Comparison of ENCODE assay signal across 17 cellular contexts in genomic region chr17:47860396-47860795, GRCh38. TPM values are rescaled to one million over a fixed set of nuclear protein-coding genes. Genes with fewer than 3 reads are reported as not detected.
A peak's percentile ranks its signal among the peaks of the same experiment; 100 is the strongest.
DNase-seq lines count a peak whose midpoint lies in the region; ATAC-seq and TF ChIP-seq lines count a peak whose summit lies in the region.
"Had no signal": no experiment of that assay in that cellular context is flagged by ENCODE, and none has a peak within 500 bp of the region (broad histone marks: within the 10 kb centered on the region; RNA-seq: fewer than 3 reads in every experiment).

No MANE protein-coding gene starts in this region.

- H3K27me3 Mint-ChIP-seq in chondrocyte (ENCODE audit: low read depth): peaks cover 10% of the 10 kb centered on the region
- peaks cover 25% of the 10 kb centered on the region for H3K27me3 Mint-ChIP-seq in nephron progenitor cell (ENCODE audit: low read depth, poor library complexity)

- no peak overlapping the region for H3K56ac ChIP-seq in IMR-90 (ENCODE audit: extremely low read depth, insufficient read depth, low read length)

- H2AK9ac ChIP-seq in IMR-90 (replicated peaks; ENCODE audit: low read depth, low read length, poor library complexity): no peak overlapping the region

- peaks cover 3% of the 10 kb centered on the region; the same call in 1 of the 2 replicates for H3K9me3 ChIP-seq in IMR-90 (ENCODE audit: control insufficient read depth, insufficient read depth, low read length)
- H3K9me3 ChIP-seq: BE2C, BLaER1 had no signal

- no peak for ATAC-seq in IMR-90 (ENCODE audit: low read depth)
- ATAC-seq in GM21576 (IDR thresholded peaks at IDR 0.05; ENCODE audit: unreplicated experiment): no peak

- H3K4me1 Mint-ChIP-seq in chondrocyte (ENCODE audit: low read depth) (peaks cover 16% of the 10 kb centered on the region), nephron progenitor cell (peaks cover 82% of the 10 kb centered on the region)

- peaks cover 8% of the 10 kb centered on the region for H3K4me1 ChIP-seq in IMR-90 (ENCODE audit: control insufficient read depth, insufficient read depth, low read length)
- H3K4me1 ChIP-seq: BE2C, BLaER1 had no signal

- H2AK5ac ChIP-seq in IMR-90 (ENCODE audit: low read depth, low read length): no peak overlapping the region

- H3K4me3 Mint-ChIP-seq in chondrocyte (ENCODE audit: unreplicated experiment) (no peak overlapping the region), nephron progenitor cell (peak overlapping the region; percentile 31)
- H3K4me3 Mint-ChIP-seq: CD14-positive monocyte; CD4-positive, alpha-beta memory T cell; CD4-positive, CD25-positive, alpha-beta regulatory T cell; CD8-positive, alpha-beta memory T cell had no signal

- no peak for TF ChIP-seq RAD21 in IMR-90 (IDR thresholded peaks at IDR 0.05; ENCODE audit: low read length)

- 100% methylated on average over 1 of the region's 5 CpGs; no CpG with 5 or more reads in 1 of the 2 experiments for WGBS in IMR-90 (ENCODE audit: extremely low coverage in 2 of 2, insufficient read length in 1 of 2), 2 experiments

- no peak overlapping the region for H4K8ac ChIP-seq in IMR-90 (ENCODE audit: low read depth in 2 of 2, low read length in 2 of 2)

- H3K27ac Mint-ChIP-seq in chondrocyte (ENCODE audit: unreplicated experiment) (no peak overlapping the region), nephron progenitor cell (no peak overlapping the region)
- H3K27ac Mint-ChIP-seq: CD14-positive monocyte; CD8-positive, alpha-beta memory T cell had no signal

- intact Hi-C loops in IMR-90 (cut with micrococcal nuclease): no loop called here

- H4K5ac ChIP-seq in IMR-90 (ENCODE audit: low read depth, low read length): no peak overlapping the region

- CTCF ChIA-PET in IMR-90 (lab: Yijun Ruan, JAX): no interaction called here

- H2BK120ac ChIP-seq in IMR-90 (ENCODE audit: low read depth, low read length): no peak overlapping the region

- H3K18ac ChIP-seq in IMR-90 (ENCODE audit: low read depth, low read length): no peak overlapping the region

- peaks cover 3% of the 10 kb centered on the region for H3K9me3 Mint-ChIP-seq in chondrocyte (ENCODE audit: low read depth)
- no peaks in the 10 kb centered on the region for H3K9me3 Mint-ChIP-seq in nephron progenitor cell
- H3K9me3 Mint-ChIP-seq: CD4-positive, alpha-beta memory T cell; CD8-positive, alpha-beta memory T cell had no signal

- H2AFZ ChIP-seq in IMR-90 (replicated peaks; ENCODE audit: low read length, poor library complexity): no peak overlapping the region

- no peak for TF ChIP-seq CTCF in IMR-90 (conservative IDR thresholded peaks at IDR 0.05; ENCODE audit: low read depth, low read length)
- no peak for TF ChIP-seq CTCF in chondrocyte (IDR thresholded peaks at IDR 0.05)
- TF ChIP-seq CTCF in nephron progenitor cell (IDR thresholded peaks at IDR 0.05): no peak

- peaks cover 5% of the 10 kb centered on the region for H3K9me1 ChIP-seq in IMR-90 (ENCODE audit: insufficient read depth, low read length)

- in situ Hi-C loops in IMR-90 (cut with MboI; ENCODE audit: low sequenced_read_pairs): no loop called here

- POLR2A ChIA-PET in IMR-90 (lab: Charles Lee; ENCODE audit: unreplicated experiment): no interaction called here

- no peak overlapping the region for H2BK20ac ChIP-seq in IMR-90 (ENCODE audit: low read depth, low read length)

- H3K79me1 ChIP-seq in IMR-90 (ENCODE audit: low read depth in 1 of 2, low read length in 2 of 2): no peaks in the 10 kb centered on the region

- no peak overlapping the region for H3K9ac ChIP-seq in IMR-90 (ENCODE audit: low read depth, low read length)
- H3K9ac ChIP-seq: BLaER1 had no signal

- dilution Hi-C loops in IMR-90 (cut with HindIII; ENCODE audit: low sequenced_read_pairs, unreplicated experiment): no loop called here

- H3K4me3 ChIP-seq in IMR-90 (ENCODE audit: insufficient read depth, low read depth, low read length): no peak overlapping the region
- H3K4me3 ChIP-seq: BLaER1 had no signal

- H3K4me2 ChIP-seq in IMR-90 (ENCODE audit: low read depth, low read length): no peak overlapping the region
- H3K4me2 ChIP-seq: BLaER1 had no signal

- H3K36me3 Mint-ChIP-seq in chondrocyte (ENCODE audit: low read depth) (peaks cover 3% of the 10 kb centered on the region), nephron progenitor cell (ENCODE audit: low read depth) (no peaks in the 10 kb centered on the region)
- H3K36me3 Mint-ChIP-seq: CD14-positive monocyte; CD4-positive, alpha-beta memory T cell; CD4-positive, CD25-positive, alpha-beta regulatory T cell had no signal

- H3K4ac ChIP-seq in IMR-90 (ENCODE audit: low read depth, low read length): no peak overlapping the region

- no peak overlapping the region for H3K23ac ChIP-seq in IMR-90 (ENCODE audit: low read depth, low read length)

- H2BK15ac ChIP-seq in IMR-90 (ENCODE audit: low read depth, low read length): no peak overlapping the region

- TF ChIP-seq POLR2A in IMR-90 (IDR thresholded peaks at IDR 0.05; ENCODE audit: low read depth, low read length): no peak

- DNase-seq in IMR-90: no peak
- DNase-seq in chondrocyte (ENCODE audit: low spot score): peak; percentile 67
- peak; percentile 74 for DNase-seq in nephron progenitor cell
- DNase-seq in NCI-H2029 (lab: John Stamatoyannopoulos, UW): no peak
- DNase-seq: 8988T; ACHN; BE2C; C1 segment of cervical spinal cord; CD4-positive, alpha-beta memory T cell; CD4-positive, CD25-positive, alpha-beta regulatory T cell; CD8-positive, alpha-beta memory T cell; COR-L47; DMS79 treated with DMSO at 0.1 percent for 48 hours; GF-D8 had no signal

- no TSS peak for BruUV-seq in IMR-90 (replicated peaks; lab: Mats Ljungman, UMichigan)

- H3K27me3 ChIP-seq in IMR-90 (ENCODE audit: control insufficient read depth, insufficient read depth, low read length): peaks cover 20% of the 10 kb centered on the region

- H3K27ac ChIP-seq in IMR-90 (ENCODE audit: insufficient read depth, low read length): no peak overlapping the region
- H3K27ac ChIP-seq: BLaER1 had no signal

- no peaks in the 10 kb centered on the region for H3K36me3 ChIP-seq in IMR-90 (ENCODE audit: control insufficient read depth, insufficient read depth, low read length)
- H3K36me3 ChIP-seq: BE2C, BLaER1 had no signal

- no peaks in the 10 kb centered on the region for H4K20me1 ChIP-seq in IMR-90 (ENCODE audit: insufficient read depth, low read length)

- H4K91ac ChIP-seq in IMR-90 (ENCODE audit: insufficient read depth, low read depth, low read length): 0 out of 2 replicates have a peak overlapping the region, but pooled peaks have one; percentile 32

- no peak overlapping the region for H2BK5ac ChIP-seq in IMR-90 (ENCODE audit: low read depth, low read length, poor library complexity, severe bottlenecking)

- H3K14ac ChIP-seq in IMR-90 (replicated peaks; ENCODE audit: low read depth, low read length): no peak overlapping the region

TF ChIP-seq in IMR-90, 13 proteins besides CTCF, POLR2A, EP300 and RAD21 (continues in another document):
- TF ChIP-seq NFE2L2 (IDR thresholded peaks at IDR 0.05; ENCODE audit: low read depth, low read length) (no peak), MAFK (IDR thresholded peaks at IDR 0.05; ENCODE audit: low read depth, low read length) (no peak), RCOR1 (IDR thresholded peaks at IDR 0.05; ENCODE audit: insufficient replicate concordance, low read length) (no peak), RFX5 (IDR thresholded peaks at IDR 0.05; ENCODE audit: low read depth, low read length) (no peak), MXI1 (IDR thresholded peaks at IDR 0.05; ENCODE audit: borderline replicate concordance, low read depth, low read length) (no peak), ELK1 (IDR thresholded peaks at IDR 0.05; ENCODE audit: borderline replicate concordance, low read depth, low read length) (no peak), BHLHE40 (IDR thresholded peaks at IDR 0.05; ENCODE audit: low read depth, low read length) (no peak), CEBPB (IDR thresholded peaks at IDR 0.05; ENCODE audit: low read depth, low read length) (no peak), SMC3 (IDR thresholded peaks at IDR 0.05; ENCODE audit: low read depth, low read length) (no peak)

RNA-seq across cellular contexts. Expression of gene SP6, which starts 9.4 kb away (rescaled TPM):
- total RNA-seq in IMR-90 (2012; rRNA removed) (under 0.01 TPM in 2 replicates), chondrocyte (0.05 to 0.15 TPM (median 0.08 TPM) in 3 replicates)
- 0.31 and 0.32 TPM in 2 replicates for polyA plus RNA-seq in IMR-90 (2012; rRNA removed)
- polyA plus RNA-seq in IMR-90 (2012; cell fraction: cytosol; rRNA removed): 0.14 and 0.24 TPM in 2 replicates
- 0.34 and 0.51 TPM in 2 replicates for polyA plus RNA-seq in IMR-90 (2012; cell fraction: nucleus; rRNA removed; ENCODE audit: low replicate concordance)
- total RNA-seq: CD4-positive, alpha-beta memory T cell had no signal
- polyA plus RNA-seq: CD4-positive, alpha-beta memory T cell; CD4-positive, CD25-positive, alpha-beta regulatory T cell had no signal

RNA-seq across cellular contexts. Expression of gene SCRN2, which starts 19.3 kb away (rescaled TPM):
- total RNA-seq in IMR-90 (2012; rRNA removed) (14.7 and 17.2 TPM in 2 replicates), chondrocyte (14.9 to 32.9 TPM (median 15.7 TPM) in 3 replicates)
- polyA plus RNA-seq in IMR-90 (2012; rRNA removed): 27.6 and 31.0 TPM in 2 replicates
- 16.3 and 34.7 TPM in 2 replicates for polyA plus RNA-seq in IMR-90 (2012; cell fraction: cytosol; rRNA removed)
- 122 and 248 TPM in 2 replicates for polyA plus RNA-seq in IMR-90 (2012; cell fraction: nucleus; rRNA removed; ENCODE audit: low replicate concordance)

RNA-seq across cellular contexts. Expression of gene LRRC46, which starts 28.9 kb away (rescaled TPM):
- not detected in 2 replicates for total RNA-seq in IMR-90 (2012; rRNA removed)
- 0.77 and 0.80 TPM in 2 replicates for polyA plus RNA-seq in IMR-90 (2012; rRNA removed)
- 0.26 and 0.52 TPM in 2 replicates for polyA plus RNA-seq in IMR-90 (2012; cell fraction: cytosol; rRNA removed)
- 1.4 and 1.7 TPM in 2 replicates for polyA plus RNA-seq in IMR-90 (2012; cell fraction: nucleus; rRNA removed; ENCODE audit: low replicate concordance)
- 0.35 to 0.65 TPM in 2 of 3 replicates, not detected in the other for total RNA-seq in chondrocyte
- polyA plus RNA-seq: CD4-positive, alpha-beta memory T cell had no signal

RNA-seq across cellular contexts. Expression of gene MRPL10, which starts 29.1 kb away (rescaled TPM):
- total RNA-seq in IMR-90 (2012; rRNA removed): 28.1 and 32.3 TPM in 2 replicates
- polyA plus RNA-seq in IMR-90 (2012; rRNA removed): 57.7 and 61.8 TPM in 2 replicates
- 31.1 and 78.7 TPM in 2 replicates for polyA plus RNA-seq in IMR-90 (2012; cell fraction: cytosol; rRNA removed)
- polyA plus RNA-seq in IMR-90 (2012; cell fraction: nucleus; rRNA removed; ENCODE audit: low replicate concordance): 33.3 and 43.6 TPM in 2 replicates
- total RNA-seq in chondrocyte: 23.9 to 25.4 TPM (median 24.8 TPM) in 3 replicates

RNA-seq across cellular contexts. Expression of gene SP2, which starts 35.6 kb away (rescaled TPM):
- total RNA-seq in IMR-90 (2012; rRNA removed) (0.72 and 1.4 TPM in 2 replicates), chondrocyte (13.5 to 16.8 TPM (median 16.0 TPM) in 3 replicates)
- 13.8 and 14.0 TPM in 2 replicates for polyA plus RNA-seq in IMR-90 (2012; rRNA removed)
- 7.4 and 17.7 TPM in 2 replicates for polyA plus RNA-seq in IMR-90 (2012; cell fraction: cytosol; rRNA removed)
- 23.1 and 23.5 TPM in 2 replicates for polyA plus RNA-seq in IMR-90 (2012; cell fraction: nucleus; rRNA removed; ENCODE audit: low replicate concordance)

Comparison
In these comparisons a context has a peak if more than half of its experiments do, and no peak if none do; other contexts are left out.
1. DNase-seq: peak in chondrocyte (single experiment) and nephron progenitor cell (single experiment); none in IMR-90 (single experiment) and NCI-H2029 (single experiment).